1 cellular context compared by ENCODE assay signal in the genomic region with DNA sequence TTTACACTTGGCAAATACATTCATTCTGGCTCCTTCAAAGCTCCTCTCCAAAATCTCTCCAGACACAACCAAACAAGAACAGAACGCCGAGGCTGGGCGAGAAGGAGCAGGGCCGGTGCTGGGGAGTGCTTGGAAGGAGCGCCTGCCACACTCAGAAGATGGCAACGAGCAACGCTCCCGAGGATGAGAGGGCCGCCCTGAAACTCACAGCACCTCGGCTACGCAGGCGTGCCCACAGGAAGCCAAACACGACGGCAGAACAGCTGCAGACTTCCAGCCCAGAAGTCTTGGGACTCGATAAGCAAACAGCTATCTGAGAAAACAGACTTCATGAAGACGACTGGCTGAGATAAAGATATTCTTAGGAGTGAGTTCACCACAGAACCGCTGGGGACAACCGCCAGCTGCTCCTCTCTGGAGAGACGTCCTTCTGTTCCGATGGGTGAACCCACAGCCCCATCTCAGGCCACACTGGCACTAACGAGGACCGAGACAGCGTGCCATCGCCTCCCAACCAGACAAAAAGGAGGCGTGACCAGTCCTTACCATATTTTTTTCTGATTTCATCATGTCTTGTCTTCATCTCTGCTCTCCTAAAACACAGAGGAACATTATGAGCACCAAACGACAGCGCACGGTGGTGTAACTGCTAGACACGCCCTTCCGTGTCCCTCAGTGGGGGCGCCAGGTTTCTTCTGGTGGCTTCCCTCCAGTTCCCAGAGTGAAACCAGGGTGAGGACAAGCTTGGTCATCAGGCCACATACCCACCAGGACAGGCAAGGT.
A peak's percentile ranks its signal among the peaks of the same experiment; 100 is the strongest.
TF ChIP-seq lines count a peak whose summit lies in the region.

No MANE protein-coding gene starts in this region.

TF ChIP-seq in K562, 482 proteins besides CTCF, POLR2A, EP300 and RAD21 (continued from another document and continues in another):
- peak; percentile 74; the same call in 1 of the 2 replicates for TF ChIP-seq AFF4 (CRISPR knock-in tag; IDR thresholded peaks at IDR 0.05)
- TF ChIP-seq RBBP5 (IDR thresholded peaks at IDR 0.05; ENCODE audit: borderline replicate concordance, insufficient read depth, low read length, poor library complexity, severe bottlenecking): no peak
- peak; percentile 99 for TF ChIP-seq PML (IDR thresholded peaks at IDR 0.05; ENCODE audit: low read length)
- TF ChIP-seq WHSC1 (IDR thresholded peaks at IDR 0.05; ENCODE audit: low read length): no peak
- TF ChIP-seq NCOA2 (IDR thresholded peaks at IDR 0.05; ENCODE audit: partially characterized antibody in 2 of 2): no peak
- peak; percentile 44; the same call in 1 of the 2 replicates for TF ChIP-seq ZEB2 (IDR thresholded peaks at IDR 0.05)
- no peak for TF ChIP-seq ZNF133 (CRISPR knock-in tag; IDR thresholded peaks at IDR 0.05)
- TF ChIP-seq ZNF140 (CRISPR knock-in tag; IDR thresholded peaks at IDR 0.05): no peak; the same call in 1 of the 2 replicates
- peak; percentile 97 for TF ChIP-seq STAT5A (IDR thresholded peaks at IDR 0.05; ENCODE audit: borderline replicate concordance, low read length)
- peak; percentile 14 to 50; a peak in 1 of 4 replicates for TF ChIP-seq FOXK2 (conservative IDR thresholded peaks at IDR 0.05 in 1 of 2, IDR thresholded peaks at IDR 0.05 in 1 of 2; ENCODE audit: low read depth in 2 of 2)
- TF ChIP-seq CHD2 (IDR thresholded peaks at IDR 0.05; ENCODE audit: low read depth, low read length): 0 out of 2 replicates have a peak, but pooled peaks have one; percentile 20
- peak; percentile 87 to 93 for TF ChIP-seq ARNT (IDR thresholded peaks at IDR 0.05)
- no peak for TF ChIP-seq SRSF7 (optimal IDR thresholded peaks at IDR 0.05; ENCODE audit: low read depth, low read length)
- no peak for TF ChIP-seq ZNF121 (CRISPR knock-in tag; conservative IDR thresholded peaks at IDR 0.05)
- peak in 2 of 3 experiments; percentile 31 to 50 for TF ChIP-seq YY1 (IDR thresholded peaks at IDR 0.05; ENCODE audit: borderline replicate concordance in 1 of 3, control insufficient read depth in 1 of 3, extremely low read depth in 1 of 3, insufficient read depth in 3 of 3, insufficient read length in 1 of 3, insufficient replicate concordance in 2 of 3, low read depth in 1 of 3, low read length in 2 of 3)
- peak; percentile 98 for TF ChIP-seq NFIC (IDR thresholded peaks at IDR 0.05)
- no peak for TF ChIP-seq GTF2E2 (tag; IDR thresholded peaks at IDR 0.05)
- no peak for TF ChIP-seq FOXK1 (CRISPR knock-in tag; IDR thresholded peaks at IDR 0.05; ENCODE audit: borderline replicate concordance)
- no peak for TF ChIP-seq ZNF778 (CRISPR knock-in tag; IDR thresholded peaks at IDR 0.05)
- no peak; the same call in 1 of the 2 replicates for TF ChIP-seq KLF6 (CRISPR knock-in tag; IDR thresholded peaks at IDR 0.05; ENCODE audit: borderline replicate concordance)
- no peak for TF ChIP-seq PREB (CRISPR knock-in tag; IDR thresholded peaks at IDR 0.05)
- 0 out of 2 replicates have a peak, but pooled peaks have one; percentile 3 for TF ChIP-seq KLF13 (tag; IDR thresholded peaks at IDR 0.05; ENCODE audit: borderline replicate concordance, low read depth)
- TF ChIP-seq, protein P1, sequence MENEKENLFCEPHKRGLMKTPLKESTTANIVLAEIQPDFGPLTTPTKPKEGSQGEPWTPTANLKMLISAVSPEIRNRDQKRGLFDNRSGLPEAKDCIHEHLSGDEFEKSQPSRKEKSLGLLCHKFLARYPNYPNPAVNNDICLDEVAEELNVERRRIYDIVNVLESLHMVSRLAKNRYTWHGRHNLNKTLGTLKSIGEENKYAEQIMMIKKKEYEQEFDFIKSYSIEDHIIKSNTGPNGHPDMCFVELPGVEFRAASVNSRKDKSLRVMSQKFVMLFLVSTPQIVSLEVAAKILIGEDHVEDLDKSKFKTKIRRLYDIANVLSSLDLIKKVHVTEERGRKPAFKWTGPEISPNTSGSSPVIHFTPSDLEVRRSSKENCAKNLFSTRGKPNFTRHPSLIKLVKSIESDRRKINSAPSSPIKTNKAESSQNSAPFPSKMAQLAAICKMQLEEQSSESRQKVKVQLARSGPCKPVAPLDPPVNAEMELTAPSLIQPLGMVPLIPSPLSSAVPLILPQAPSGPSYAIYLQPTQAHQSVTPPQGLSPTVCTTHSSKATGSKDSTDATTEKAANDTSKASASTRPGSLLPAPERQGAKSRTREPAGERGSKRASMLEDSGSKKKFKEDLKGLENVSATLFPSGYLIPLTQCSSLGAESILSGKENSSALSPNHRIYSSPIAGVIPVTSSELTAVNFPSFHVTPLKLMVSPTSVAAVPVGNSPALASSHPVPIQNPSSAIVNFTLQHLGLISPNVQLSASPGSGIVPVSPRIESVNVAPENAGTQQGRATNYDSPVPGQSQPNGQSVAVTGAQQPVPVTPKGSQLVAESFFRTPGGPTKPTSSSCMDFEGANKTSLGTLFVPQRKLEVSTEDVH (IDR thresholded peaks at IDR 0.05; ENCODE audit: low read depth, partially characterized antibody): peak; percentile 70
- TF ChIP-seq, protein P2, sequence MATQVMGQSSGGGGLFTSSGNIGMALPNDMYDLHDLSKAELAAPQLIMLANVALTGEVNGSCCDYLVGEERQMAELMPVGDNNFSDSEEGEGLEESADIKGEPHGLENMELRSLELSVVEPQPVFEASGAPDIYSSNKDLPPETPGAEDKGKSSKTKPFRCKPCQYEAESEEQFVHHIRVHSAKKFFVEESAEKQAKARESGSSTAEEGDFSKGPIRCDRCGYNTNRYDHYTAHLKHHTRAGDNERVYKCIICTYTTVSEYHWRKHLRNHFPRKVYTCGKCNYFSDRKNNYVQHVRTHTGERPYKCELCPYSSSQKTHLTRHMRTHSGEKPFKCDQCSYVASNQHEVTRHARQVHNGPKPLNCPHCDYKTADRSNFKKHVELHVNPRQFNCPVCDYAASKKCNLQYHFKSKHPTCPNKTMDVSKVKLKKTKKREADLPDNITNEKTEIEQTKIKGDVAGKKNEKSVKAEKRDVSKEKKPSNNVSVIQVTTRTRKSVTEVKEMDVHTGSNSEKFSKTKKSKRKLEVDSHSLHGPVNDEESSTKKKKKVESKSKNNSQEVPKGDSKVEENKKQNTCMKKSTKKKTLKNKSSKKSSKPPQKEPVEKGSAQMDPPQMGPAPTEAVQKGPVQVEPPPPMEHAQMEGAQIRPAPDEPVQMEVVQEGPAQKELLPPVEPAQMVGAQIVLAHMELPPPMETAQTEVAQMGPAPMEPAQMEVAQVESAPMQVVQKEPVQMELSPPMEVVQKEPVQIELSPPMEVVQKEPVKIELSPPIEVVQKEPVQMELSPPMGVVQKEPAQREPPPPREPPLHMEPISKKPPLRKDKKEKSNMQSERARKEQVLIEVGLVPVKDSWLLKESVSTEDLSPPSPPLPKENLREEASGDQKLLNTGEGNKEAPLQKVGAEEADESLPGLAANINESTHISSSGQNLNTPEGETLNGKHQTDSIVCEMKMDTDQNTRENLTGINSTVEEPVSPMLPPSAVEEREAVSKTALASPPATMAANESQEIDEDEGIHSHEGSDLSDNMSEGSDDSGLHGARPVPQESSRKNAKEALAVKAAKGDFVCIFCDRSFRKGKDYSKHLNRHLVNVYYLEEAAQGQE (CRISPR knock-in tag; IDR thresholded peaks at IDR 0.05; ENCODE audit: low read depth): no peak
- peak; percentile 11; the same call in 1 of the 2 replicates for TF ChIP-seq TAF7 (tag; IDR thresholded peaks at IDR 0.05)
- TF ChIP-seq CLOCK (CRISPR knock-in tag; IDR thresholded peaks at IDR 0.05; ENCODE audit: borderline replicate concordance): 0 out of 2 replicates have a peak, but pooled peaks have one; percentile 59
- TF ChIP-seq, protein P3, sequence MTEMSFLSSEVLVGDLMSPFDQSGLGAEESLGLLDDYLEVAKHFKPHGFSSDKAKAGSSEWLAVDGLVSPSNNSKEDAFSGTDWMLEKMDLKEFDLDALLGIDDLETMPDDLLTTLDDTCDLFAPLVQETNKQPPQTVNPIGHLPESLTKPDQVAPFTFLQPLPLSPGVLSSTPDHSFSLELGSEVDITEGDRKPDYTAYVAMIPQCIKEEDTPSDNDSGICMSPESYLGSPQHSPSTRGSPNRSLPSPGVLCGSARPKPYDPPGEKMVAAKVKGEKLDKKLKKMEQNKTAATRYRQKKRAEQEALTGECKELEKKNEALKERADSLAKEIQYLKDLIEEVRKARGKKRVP (CRISPR knock-in tag; IDR thresholded peaks at IDR 0.05): no peak
- peak; percentile 94; the same call in 1 of the 2 replicates for TF ChIP-seq ZBED1 (IDR thresholded peaks at IDR 0.05)
- peak; percentile 97 for TF ChIP-seq ETV5 (CRISPR knock-in tag; IDR thresholded peaks at IDR 0.05; ENCODE audit: low read depth)
- TF ChIP-seq NBN (IDR thresholded peaks at IDR 0.05; ENCODE audit: low read depth): peak; percentile 97
- TF ChIP-seq RUNX1 (IDR thresholded peaks at IDR 0.05; ENCODE audit: low read depth): peak; percentile 90; the same call in 1 of the 2 replicates
- TF ChIP-seq COPS2 (conservative IDR thresholded peaks at IDR 0.05): no peak
- no peak for TF ChIP-seq MCM7 (IDR thresholded peaks at IDR 0.05)
- TF ChIP-seq TAF15 (IDR thresholded peaks at IDR 0.05; ENCODE audit: low read depth, low read length): no peak
- TF ChIP-seq FOXP1 (CRISPR knock-in tag; IDR thresholded peaks at IDR 0.05): peak; percentile 40; the same call in 1 of the 2 replicates
- peak; percentile 84 for TF ChIP-seq MTA1 (IDR thresholded peaks at IDR 0.05; ENCODE audit: borderline replicate concordance)
- no peak for TF ChIP-seq PRPF4 (IDR thresholded peaks at IDR 0.05; ENCODE audit: insufficient read depth, low read depth, low read length, poor library complexity, severe bottlenecking)
- TF ChIP-seq SRSF9 (IDR thresholded peaks at IDR 0.05; ENCODE audit: borderline replicate concordance, low read depth, low read length): no peak
- peak; percentile 78 for TF ChIP-seq LCOR (CRISPR knock-in tag; IDR thresholded peaks at IDR 0.05)
- TF ChIP-seq MLLT1 (IDR thresholded peaks at IDR 0.05): peak in 1 of 2 experiments; percentile 86; a peak in 2 of 4 replicates
- TF ChIP-seq ZNF324 (CRISPR knock-in tag; IDR thresholded peaks at IDR 0.05): no peak
- peak; percentile 97 for TF ChIP-seq HLTF (IDR thresholded peaks at IDR 0.05)
- no peak for TF ChIP-seq C11orf30 (IDR thresholded peaks at IDR 0.05; ENCODE audit: low read depth)
- no peak for TF ChIP-seq CHD4 (IDR thresholded peaks at IDR 0.05; ENCODE audit: insufficient read depth, insufficient replicate concordance, low read depth, low read length, poor library complexity, severe bottlenecking)
- no peak; the same call in 1 of the 2 replicates for TF ChIP-seq EGR1 (conservative IDR thresholded peaks at IDR 0.05)
- no peak for TF ChIP-seq NELFE (IDR thresholded peaks at IDR 0.05; ENCODE audit: insufficient read depth, insufficient read length)
- no peak for TF ChIP-seq IRF2 (CRISPR knock-in tag; IDR thresholded peaks at IDR 0.05)
